Comparison of ENCODE assay signal across 17 cellular contexts in the genomic region with DNA sequence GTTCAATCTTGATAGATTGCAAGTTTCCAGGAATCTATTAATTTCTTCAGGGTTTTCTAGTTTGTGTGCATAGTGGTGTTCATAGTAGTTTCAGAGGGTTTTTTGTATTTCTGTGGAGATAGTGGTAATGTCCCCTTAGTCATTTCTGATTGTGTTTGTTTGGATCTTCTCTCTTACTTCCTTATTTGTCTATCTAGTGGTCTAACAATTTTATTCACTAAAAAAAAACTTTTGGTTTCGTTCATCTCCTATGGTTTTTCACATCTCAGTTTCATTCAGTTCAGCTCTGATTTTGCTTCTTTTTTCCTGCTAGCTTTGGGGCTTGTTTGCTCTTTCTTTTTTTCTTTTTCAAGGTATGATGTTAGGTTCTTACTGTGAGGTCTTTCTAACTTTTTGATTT.
DNase-seq lines count a peak whose midpoint lies in the region; ATAC-seq, FAIRE-seq and TF ChIP-seq lines count a peak whose summit lies in the region.
"Had no signal": no experiment of that assay in that cellular context is flagged by ENCODE, and none has a peak within 500 bp of the region (broad histone marks: within the 10 kb centered on the region; RNA-seq: fewer than 3 reads in every experiment).

No MANE protein-coding gene starts in this region.

- CTCF ChIA-PET in WTC11 (lab: Charles Lee), result no interaction called here
- CTCF ChIA-PET in activated CD8-positive, alpha-beta T cell treated with anti-CD3 and anti-CD28 coated beads, Interleukin-2, amount 10 ng/mL, durations not matched to agents 7 days and 5 days (lab: Charles Lee), result no interaction called here

- H3K4me3 Mint-ChIP-seq in WTC11, result no peak overlapping the region
- no peak overlapping the region for H3K4me3 Mint-ChIP-seq in activated CD8-positive, alpha-beta T cell treated with anti-CD3 and anti-CD28 coated beads, Interleukin-2, amount 10 ng/mL, durations not matched to agents 7 days and 5 days
- H3K4me3 Mint-ChIP-seq: activated T-cell treated with anti-CD3 and anti-CD28 coated beads, Interleukin-2, amount 50 U/mL, for 24 hours; central memory CD8-positive, alpha-beta T cell; T-helper 2 cell treated with Interferon-gamma antibody and Interleukin-4, amounts not matched to agents 5 μg/mL and 100 μg/mL, for 36 hours had no signal

- POLR2A ChIA-PET in WTC11 (lab: Charles Lee), result interaction anchor here (0.5 kb wide), 1 partner anchor 68 kb away, joined by 3 read pairs; no protein-coding TSS in a partner anchor
- POLR2A ChIA-PET in activated CD8-positive, alpha-beta T cell treated with anti-CD3 and anti-CD28 coated beads, Interleukin-2, amount 10 ng/mL, durations not matched to agents 7 days and 5 days (lab: Charles Lee), result no interaction called here

- no peak for FAIRE-seq in GM12892 (lab: Jason Lieb, UNC)
- FAIRE-seq: GM19239 had no signal

- H3K36me3 Mint-ChIP-seq in WTC11, result peaks cover 87% of the 10 kb centered on the region
- H3K36me3 Mint-ChIP-seq in activated CD8-positive, alpha-beta T cell treated with anti-CD3 and anti-CD28 coated beads, Interleukin-2, amount 10 ng/mL, durations not matched to agents 7 days and 5 days (ENCODE audit: low read depth), result peaks cover 3% of the 10 kb centered on the region

- DNase-seq in WTC11 (ENCODE audit: low spot score), result no peak
- DNase-seq in GM20000 (ENCODE audit: low spot score), result no peak
- no peak for DNase-seq in GM12892 (ENCODE audit: insufficient read length)
- no peak for DNase-seq in activated CD8-positive, alpha-beta T cell treated with anti-CD3 and anti-CD28 coated beads, Interleukin-2, amount 10 ng/mL, durations not matched to agents 7 days and 5 days
- DNase-seq: activated T-cell treated with anti-CD3 and anti-CD28 coated beads, Interleukin-2, amount 50 U/mL, for 24 hours; foreskin keratinocyte; left ventricle myocardium superior; NCI-H1417; NCI-H226; posterior cingulate gyrus; SIG-M5 had no signal

- ATAC-seq in GM19043 (IDR thresholded peaks at IDR 0.05; ENCODE audit: low read depth, unreplicated experiment) (peak; percentile 78), GM21576 (IDR thresholded peaks at IDR 0.05; ENCODE audit: unreplicated experiment) (peak; percentile 84), HG03135 (IDR thresholded peaks at IDR 0.05; ENCODE audit: unreplicated experiment) (peak; percentile 58), WTC11 (no peak)
- no peak for ATAC-seq in activated CD8-positive, alpha-beta T cell treated with anti-CD3 and anti-CD28 coated beads, Interleukin-2, amount 10 ng/mL, durations not matched to agents 7 days and 5 days
- ATAC-seq: foreskin keratinocyte, left ventricle myocardium superior had no signal

- peaks cover 90% of the 10 kb centered on the region for H3K9me3 Mint-ChIP-seq in WTC11
- peaks cover 9% of the 10 kb centered on the region for H3K9me3 Mint-ChIP-seq in activated CD8-positive, alpha-beta T cell treated with anti-CD3 and anti-CD28 coated beads, Interleukin-2, amount 10 ng/mL, durations not matched to agents 7 days and 5 days (ENCODE audit: insufficient read depth)
- H3K9me3 Mint-ChIP-seq: T-helper 2 cell treated with Interferon-gamma antibody and Interleukin-4, amounts not matched to agents 5 μg/mL and 100 μg/mL, for 36 hours had no signal

- peaks cover 28% of the 10 kb centered on the region for H3K4me1 Mint-ChIP-seq in WTC11
- peaks cover 12% of the 10 kb centered on the region for H3K4me1 Mint-ChIP-seq in activated CD8-positive, alpha-beta T cell treated with anti-CD3 and anti-CD28 coated beads, Interleukin-2, amount 10 ng/mL, durations not matched to agents 7 days and 5 days (ENCODE audit: low read depth)
- H3K4me1 Mint-ChIP-seq: central memory CD8-positive, alpha-beta T cell had no signal

- TF ChIP-seq POLR2A in GM12892 (IDR thresholded peaks at IDR 0.05; ENCODE audit: low read depth, low read length), result no peak

- no peak for TF ChIP-seq CTCF in WTC11 (IDR thresholded peaks at IDR 0.05)
- TF ChIP-seq CTCF in GM20000 (IDR thresholded peaks at IDR 0.05; ENCODE audit: extremely low read depth, missing control alignments), result no peak

- peaks cover 11% of the 10 kb centered on the region for H3K27me3 Mint-ChIP-seq in WTC11 (ENCODE audit: low read depth)
- H3K27me3 Mint-ChIP-seq in activated CD8-positive, alpha-beta T cell treated with anti-CD3 and anti-CD28 coated beads, Interleukin-2, amount 10 ng/mL, durations not matched to agents 7 days and 5 days (ENCODE audit: low read depth), result peaks cover 7% of the 10 kb centered on the region

- H3K27ac Mint-ChIP-seq in WTC11, result peak overlapping the region; percentile 1; the same call in 1 of the 2 replicates
- no peak overlapping the region for H3K27ac Mint-ChIP-seq in activated CD8-positive, alpha-beta T cell treated with anti-CD3 and anti-CD28 coated beads, Interleukin-2, amount 10 ng/mL, durations not matched to agents 7 days and 5 days
- H3K27ac Mint-ChIP-seq: activated T-cell treated with anti-CD3 and anti-CD28 coated beads, Interleukin-2, amount 50 U/mL, for 24 hours; T-helper 2 cell treated with Interferon-gamma antibody and Interleukin-4, amounts not matched to agents 5 μg/mL and 100 μg/mL, for 36 hours had no signal

TF ChIP-seq in WTC11, 78 proteins besides CTCF, POLR2A, EP300 and RAD21:
- no peak for TF ChIP-seq ZBTB21 (CRISPR knock-in tag; IDR thresholded peaks at IDR 0.05; ENCODE audit: borderline replicate concordance)
- TF ChIP-seq, protein P1, sequence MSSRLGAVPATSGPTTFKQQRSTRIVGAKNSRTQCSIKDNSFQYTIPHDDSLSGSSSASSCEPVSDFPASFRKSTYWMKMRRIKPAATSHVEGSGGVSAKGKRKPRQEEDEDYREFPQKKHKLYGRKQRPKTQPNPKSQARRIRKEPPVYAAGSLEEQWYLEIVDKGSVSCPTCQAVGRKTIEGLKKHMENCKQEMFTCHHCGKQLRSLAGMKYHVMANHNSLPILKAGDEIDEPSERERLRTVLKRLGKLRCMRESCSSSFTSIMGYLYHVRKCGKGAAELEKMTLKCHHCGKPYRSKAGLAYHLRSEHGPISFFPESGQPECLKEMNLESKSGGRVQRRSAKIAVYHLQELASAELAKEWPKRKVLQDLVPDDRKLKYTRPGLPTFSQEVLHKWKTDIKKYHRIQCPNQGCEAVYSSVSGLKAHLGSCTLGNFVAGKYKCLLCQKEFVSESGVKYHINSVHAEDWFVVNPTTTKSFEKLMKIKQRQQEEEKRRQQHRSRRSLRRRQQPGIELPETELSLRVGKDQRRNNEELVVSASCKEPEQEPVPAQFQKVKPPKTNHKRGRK (CRISPR knock-in tag; IDR thresholded peaks at IDR 0.05; ENCODE audit: borderline replicate concordance), result no peak
- TF ChIP-seq, protein P2, sequence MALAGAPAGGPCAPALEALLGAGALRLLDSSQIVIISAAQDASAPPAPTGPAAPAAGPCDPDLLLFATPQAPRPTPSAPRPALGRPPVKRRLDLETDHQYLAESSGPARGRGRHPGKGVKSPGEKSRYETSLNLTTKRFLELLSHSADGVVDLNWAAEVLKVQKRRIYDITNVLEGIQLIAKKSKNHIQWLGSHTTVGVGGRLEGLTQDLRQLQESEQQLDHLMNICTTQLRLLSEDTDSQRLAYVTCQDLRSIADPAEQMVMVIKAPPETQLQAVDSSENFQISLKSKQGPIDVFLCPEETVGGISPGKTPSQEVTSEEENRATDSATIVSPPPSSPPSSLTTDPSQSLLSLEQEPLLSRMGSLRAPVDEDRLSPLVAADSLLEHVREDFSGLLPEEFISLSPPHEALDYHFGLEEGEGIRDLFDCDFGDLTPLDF (CRISPR knock-in tag; IDR thresholded peaks at IDR 0.05), result no peak
- TF ChIP-seq MYBL2 (CRISPR knock-in tag; IDR thresholded peaks at IDR 0.05), result no peak
- TF ChIP-seq, protein P3, sequence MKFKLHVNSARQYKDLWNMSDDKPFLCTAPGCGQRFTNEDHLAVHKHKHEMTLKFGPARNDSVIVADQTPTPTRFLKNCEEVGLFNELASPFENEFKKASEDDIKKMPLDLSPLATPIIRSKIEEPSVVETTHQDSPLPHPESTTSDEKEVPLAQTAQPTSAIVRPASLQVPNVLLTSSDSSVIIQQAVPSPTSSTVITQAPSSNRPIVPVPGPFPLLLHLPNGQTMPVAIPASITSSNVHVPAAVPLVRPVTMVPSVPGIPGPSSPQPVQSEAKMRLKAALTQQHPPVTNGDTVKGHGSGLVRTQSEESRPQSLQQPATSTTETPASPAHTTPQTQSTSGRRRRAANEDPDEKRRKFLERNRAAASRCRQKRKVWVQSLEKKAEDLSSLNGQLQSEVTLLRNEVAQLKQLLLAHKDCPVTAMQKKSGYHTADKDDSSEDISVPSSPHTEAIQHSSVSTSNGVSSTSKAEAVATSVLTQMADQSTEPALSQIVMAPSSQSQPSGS (CRISPR knock-in tag; IDR thresholded peaks at IDR 0.05; ENCODE audit: borderline replicate concordance, low read depth), result no peak
- no peak for TF ChIP-seq ZNF219 (CRISPR knock-in tag; IDR thresholded peaks at IDR 0.05; ENCODE audit: borderline replicate concordance)
- no peak for TF ChIP-seq ZNF263 (CRISPR knock-in tag; IDR thresholded peaks at IDR 0.05; ENCODE audit: low read depth)
- TF ChIP-seq KAT7 (CRISPR knock-in tag; IDR thresholded peaks at IDR 0.05; ENCODE audit: borderline replicate concordance), result no peak
- TF ChIP-seq, protein P4, sequence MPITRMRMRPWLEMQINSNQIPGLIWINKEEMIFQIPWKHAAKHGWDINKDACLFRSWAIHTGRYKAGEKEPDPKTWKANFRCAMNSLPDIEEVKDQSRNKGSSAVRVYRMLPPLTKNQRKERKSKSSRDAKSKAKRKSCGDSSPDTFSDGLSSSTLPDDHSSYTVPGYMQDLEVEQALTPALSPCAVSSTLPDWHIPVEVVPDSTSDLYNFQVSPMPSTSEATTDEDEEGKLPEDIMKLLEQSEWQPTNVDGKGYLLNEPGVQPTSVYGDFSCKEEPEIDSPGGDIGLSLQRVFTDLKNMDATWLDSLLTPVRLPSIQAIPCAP (CRISPR knock-in tag; IDR thresholded peaks at IDR 0.05), result no peak
- no peak for TF ChIP-seq GTF2I (CRISPR knock-in tag; conservative IDR thresholded peaks at IDR 0.05)
- TF ChIP-seq TEAD1 (CRISPR knock-in tag; IDR thresholded peaks at IDR 0.05), result no peak
- TF ChIP-seq, protein P5, sequence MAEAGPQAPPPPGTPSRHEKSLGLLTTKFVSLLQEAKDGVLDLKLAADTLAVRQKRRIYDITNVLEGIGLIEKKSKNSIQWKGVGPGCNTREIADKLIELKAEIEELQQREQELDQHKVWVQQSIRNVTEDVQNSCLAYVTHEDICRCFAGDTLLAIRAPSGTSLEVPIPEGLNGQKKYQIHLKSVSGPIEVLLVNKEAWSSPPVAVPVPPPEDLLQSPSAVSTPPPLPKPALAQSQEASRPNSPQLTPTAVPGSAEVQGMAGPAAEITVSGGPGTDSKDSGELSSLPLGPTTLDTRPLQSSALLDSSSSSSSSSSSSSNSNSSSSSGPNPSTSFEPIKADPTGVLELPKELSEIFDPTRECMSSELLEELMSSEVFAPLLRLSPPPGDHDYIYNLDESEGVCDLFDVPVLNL (CRISPR knock-in tag; IDR thresholded peaks at IDR 0.05; ENCODE audit: borderline replicate concordance, low read depth), result no peak
- TF ChIP-seq IRF2 (CRISPR knock-in tag; IDR thresholded peaks at IDR 0.05; ENCODE audit: borderline replicate concordance, low read depth), result no peak
- TF ChIP-seq GRHL2 (CRISPR knock-in tag; IDR thresholded peaks at IDR 0.05; ENCODE audit: insufficient replicate concordance, severe bottlenecking), result no peak

Comparison
In these comparisons a context has a peak if more than half of its experiments do, and no peak if none do; other contexts are left out.
1. ATAC-seq: peak in GM19043 (single experiment), GM21576 (single experiment) and HG03135 (single experiment); none in WTC11 (single experiment) and activated CD8-positive, alpha-beta T cell treated with anti-CD3 and anti-CD28 coated beads, Interleukin-2, amount 10 ng/mL, durations not matched to agents 7 days and 5 days (single experiment).